ENCODE assay signal across 9 cellular contexts in genomic region chr19:55467236-55468053, GRCh38. TPM values are rescaled to one million over a fixed set of nuclear protein-coding genes. Genes with fewer than 3 reads are reported as not detected.
DNase-seq lines count a peak whose midpoint lies in the region; ATAC-seq and TF ChIP-seq lines count a peak whose summit lies in the region.
"Had no signal": no experiment of that assay in that cellular context is flagged by ENCODE, and none has a peak within 500 bp of the region (broad histone marks: within the 10 kb centered on the region; RNA-seq: fewer than 3 reads in every experiment).

No MANE protein-coding gene starts in this region.

- ATAC-seq in HG02981 (IDR thresholded peaks at IDR 0.05; ENCODE audit: unreplicated experiment), result peak; percentile 69

- H3K4me1 ChIP-seq in ascending aorta, result peaks cover 0 to 6% of the 10 kb centered on the region in 2 donors

- intact Hi-C loops in ascending aorta (cut with DNase I), result loop anchor here (1.0 kb wide), 1 partner anchor 37 kb away; no protein-coding TSS in a partner anchor

- H3K27me3 Mint-ChIP-seq in immature natural killer cell (ENCODE audit: low read depth in 3 of 3), result peaks cover 2 to 6% (median 4%) of the 10 kb centered on the region in 3 donors

- DNase-seq in EH (ENCODE audit: low read depth), result peak; percentile 83
- peak; percentile 42 to 68 (median 58) for DNase-seq in T-helper 2 cell
- DNase-seq in ascending aorta (ENCODE audit: low spot score in 2 of 2), result peak in 1 of 2 donors; percentile 85
- peak; percentile 61 to 67 (median 62) for DNase-seq in immature natural killer cell
- peak; percentile 51 for DNase-seq in stimulated activated CD4-positive, alpha-beta T cell treated with anti-CD3 and anti-CD28 coated beads, Interleukin-1b, Interleukin-23, amount 100 ng/mL, for 48 hours
- no peak for DNase-seq in cerebellar nuclear complex (lab: John Stamatoyannopoulos, UW)
- DNase-seq in NCI-H2107 (lab: John Stamatoyannopoulos, UW), result no peak

- H3K27ac ChIP-seq in ascending aorta, result no peak overlapping the region

- TF ChIP-seq CTCF in ascending aorta (IDR thresholded peaks at IDR 0.05), result peak; percentile 95 to 100 (median 97)

- H3K9me3 ChIP-seq in ascending aorta, result no peaks in the 10 kb centered on the region

- no peaks in the 10 kb centered on the region for H3K36me3 ChIP-seq in ascending aorta

- H3K27ac Mint-ChIP-seq in immature natural killer cell, result peak overlapping the region in 1 of 6 donors; percentile 64

- H3K4me1 Mint-ChIP-seq in immature natural killer cell, result peaks cover 2 to 4% of the 10 kb centered on the region in 2 donors

- H3K36me3 Mint-ChIP-seq in immature natural killer cell, result no peaks in the 10 kb centered on the region

- no peaks in the 10 kb centered on the region for H3K27me3 ChIP-seq in ascending aorta

- H3K9me3 Mint-ChIP-seq in immature natural killer cell, result no peaks in the 10 kb centered on the region

- H3K4me3 ChIP-seq in ascending aorta, result no peak overlapping the region

- H3K4me3 Mint-ChIP-seq in immature natural killer cell, result no peak overlapping the region

RNA-seq across cellular contexts. Expression of gene C19orf85, which starts 2.9 kb away (rescaled TPM):
- not detected for total RNA-seq in ascending aorta
- polyA plus RNA-seq in immature natural killer cell, result not detected
- total RNA-seq: subcutaneous adipose tissue had no signal

RNA-seq across cellular contexts. Expression of gene ISOC2, which starts 6.0 kb away (rescaled TPM):
- 96.7 TPM for total RNA-seq in ascending aorta
- polyA plus RNA-seq in immature natural killer cell, result 10 to 100 TPM; 30.4 to 46.0 (median 34.2) TPM

RNA-seq across cellular contexts. Expression of gene ZNF628, which starts 9.0 kb away (rescaled TPM):
- total RNA-seq in ascending aorta, result 13.2 TPM
- polyA plus RNA-seq in immature natural killer cell, result under 1 TPM; 0.14 to 0.72 (median 0.21) TPM

RNA-seq across cellular contexts. Expression of gene NAT14, which starts 17.5 kb away (rescaled TPM):
- 21.6 TPM for total RNA-seq in ascending aorta
- polyA plus RNA-seq in immature natural killer cell, result 1 to 10 TPM in 2 of 3 donors, not detected in 1; 2.7 to 4.8 TPM

RNA-seq across cellular contexts. Expression of gene SSC5D, which starts 20.8 kb away (rescaled TPM):
- 22.4 TPM for total RNA-seq in ascending aorta
- not detected for polyA plus RNA-seq in immature natural killer cell

Comparison
In these comparisons a context has a peak if more than half of its experiments do, and no peak if none do; other contexts are left out.
1. DNase-seq: peak in EH (single experiment), T-helper 2 cell (5 of 5), immature natural killer cell (3 of 3) and stimulated activated CD4-positive, alpha-beta T cell treated with anti-CD3 and anti-CD28 coated beads, Interleukin-1b, Interleukin-23, amount 100 ng/mL, for 48 hours (single experiment); none in cerebellar nuclear complex (0 of 2) and NCI-H2107 (single experiment).